In genomic region chr11:123261345-123262106, GRCh38 we compare ENCODE assay signal across 8 cellular contexts.
A peak's percentile ranks its signal among the peaks of the same experiment; 100 is the strongest.
DNase-seq lines count a peak whose midpoint lies in the region; ATAC-seq and TF ChIP-seq lines count a peak whose summit lies in the region.

No MANE protein-coding gene starts in this region.

- peak; percentile 95 to 96 for TF ChIP-seq CTCF in GM23338 (conservative IDR thresholded peaks at IDR 0.05; ENCODE audit: low read depth in 2 of 2)

- H3K27ac ChIP-seq in GM23338 (ENCODE audit: low read depth), result no peak overlapping the region

- DNase-seq in COLO668 (lab: John Stamatoyannopoulos, UW; ENCODE audit: unreplicated experiment) (peak; percentile 66), GM23338 (ENCODE audit: low spot score) (peak; percentile 97), NCI-H2029 (lab: John Stamatoyannopoulos, UW) (peak; percentile 73), kidney tubule cell (ENCODE audit: low spot score) (peak; percentile 75)
- peak; percentile 21 to 29 for DNase-seq in central memory CD8-positive, alpha-beta T cell (ENCODE audit: low spot score in 2 of 2)
- peak; percentile 37 to 53 for DNase-seq in stimulated activated CD4-positive, alpha-beta T cell treated with anti-CD3 and anti-CD28 coated beads, Interleukin-1b, Interleukin-23, amount 100 ng/mL, for 4 hours (ENCODE audit: low read depth in 2 of 2)

- H3K27me3 Mint-ChIP-seq in GM23338 (ENCODE audit: insufficient read depth, low read depth, poor library complexity), result peaks cover 8% of the 10 kb centered on the region
- H3K27me3 Mint-ChIP-seq in central memory CD8-positive, alpha-beta T cell, result peaks cover 42% of the 10 kb centered on the region

- peak overlapping the region; percentile 43; the same call in 2 of the 3 replicates for H3K4me3 Mint-ChIP-seq in GM23338
- no peak overlapping the region for H3K4me3 Mint-ChIP-seq in central memory CD8-positive, alpha-beta T cell

- no peak overlapping the region for H3K27ac Mint-ChIP-seq in GM23338
- no peak overlapping the region for H3K27ac Mint-ChIP-seq in central memory CD8-positive, alpha-beta T cell (ENCODE audit: low read depth)

- peaks cover 6% of the 10 kb centered on the region; the same call in 1 of the 2 replicates for H3K27me3 ChIP-seq in GM23338 (ENCODE audit: insufficient read depth)

- H3K36me3 ChIP-seq in GM23338 (ENCODE audit: insufficient read depth), result no peaks in the 10 kb centered on the region; the same call in 1 of the 2 replicates

- peak overlapping the region; percentile 42; the same call in 1 of the 2 replicates for H3K4me3 ChIP-seq in GM23338

- H3K4me1 Mint-ChIP-seq in GM23338, result peaks cover 15% of the 10 kb centered on the region
- H3K4me1 Mint-ChIP-seq in central memory CD8-positive, alpha-beta T cell, result peaks cover 4% of the 10 kb centered on the region

- peak overlapping the region; percentile 93; the same call in 1 of the 2 replicates for H2AFZ ChIP-seq in GM23338

- no peaks in the 10 kb centered on the region for H3F3A ChIP-seq in GM23338 (replicated peaks; ENCODE audit: low read depth)

- H3K4me2 ChIP-seq in GM23338, result peak overlapping the region; percentile 72

- peaks cover 22% of the 10 kb centered on the region for H3K36me3 Mint-ChIP-seq in GM23338 (ENCODE audit: low read depth)
- no peaks in the 10 kb centered on the region for H3K36me3 Mint-ChIP-seq in central memory CD8-positive, alpha-beta T cell (ENCODE audit: insufficient read depth)

- ATAC-seq in GM23338, result peak; percentile 99
- peak; percentile 60 to 69 for ATAC-seq in activated CD4-positive, CD25-positive, alpha-beta regulatory T cell treated with anti-CD3 and anti-CD28 coated beads, Interleukin-2, amount 50 U/mL, for 24 hours
- peak; percentile 58 for ATAC-seq in central memory CD8-positive, alpha-beta T cell (replicated peaks; ENCODE audit: extremely low read depth, poor library complexity, severe bottlenecking)
- no peak for ATAC-seq in HG03025 (IDR thresholded peaks at IDR 0.05; ENCODE audit: low FRiP score, unreplicated experiment)

- no peaks in the 10 kb centered on the region for H4K20me1 ChIP-seq in GM23338 (replicated peaks; ENCODE audit: insufficient read depth)

- peaks cover 34% of the 10 kb centered on the region for H3K9me3 Mint-ChIP-seq in GM23338
- H3K9me3 Mint-ChIP-seq in central memory CD8-positive, alpha-beta T cell, result no peaks in the 10 kb centered on the region

- H3K79me2 ChIP-seq in GM23338 (replicated peaks; ENCODE audit: insufficient read depth), result no peaks in the 10 kb centered on the region

- H3K4me1 ChIP-seq in GM23338 (ENCODE audit: insufficient read depth), result no peaks in the 10 kb centered on the region

- no peaks in the 10 kb centered on the region for H3K9me2 ChIP-seq in GM23338 (ENCODE audit: insufficient read depth)

TF ChIP-seq in GM23338, 12 proteins besides CTCF, POLR2A, EP300 and RAD21:
- TF ChIP-seq CREB1 (CRISPR knock-in tag; IDR thresholded peaks at IDR 0.05; ENCODE audit: low read depth) (0 out of 2 replicates have a peak, but pooled peaks have one; percentile 23), ETS1 (IDR thresholded peaks at IDR 0.05) (no peak), ZNF114 (CRISPR knock-in tag; IDR thresholded peaks at IDR 0.05) (no peak), ZNF331 (CRISPR knock-in tag; IDR thresholded peaks at IDR 0.05; ENCODE audit: low read depth) (no peak), POLR2AphosphoS5 (IDR thresholded peaks at IDR 0.05; ENCODE audit: low read depth) (no peak), STAT1 (IDR thresholded peaks at IDR 0.05; ENCODE audit: unreplicated experiment) (no peak), ZNF462 (CRISPR knock-in tag; IDR thresholded peaks at IDR 0.05) (no peak)

Comparison
In these comparisons a context has a peak if more than half of its experiments do, and no peak if none do; other contexts are left out.
1. DNase-seq: peak in every context shown above with its lines; median percentile 97 in GM23338; 75 in kidney tubule cell; 73 in NCI-H2029; 66 in COLO668; 45 in stimulated activated CD4-positive, alpha-beta T cell treated with anti-CD3 and anti-CD28 coated beads, Interleukin-1b, Interleukin-23, amount 100 ng/mL, for 4 hours; 25 in central memory CD8-positive, alpha-beta T cell.